13 cellular contexts compared by ENCODE assay signal in the genomic region with DNA sequence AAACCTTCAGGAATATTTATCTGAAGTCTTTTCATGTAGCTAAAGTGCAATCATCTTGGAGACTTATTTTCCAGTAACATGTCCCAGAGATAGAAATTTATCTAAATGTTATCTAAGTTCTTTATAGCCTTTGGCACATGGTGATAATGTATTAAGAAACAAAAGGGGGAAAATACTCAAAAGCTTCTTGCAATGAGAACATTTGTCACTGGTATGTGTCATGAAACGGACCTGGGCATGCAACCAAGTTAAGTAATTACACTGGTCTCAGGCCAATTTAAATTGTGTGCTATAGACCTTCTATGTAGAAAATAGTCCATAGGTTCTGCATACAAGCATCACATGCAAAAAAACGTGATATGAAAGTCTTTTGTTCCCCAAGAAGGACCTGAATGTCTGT.
DNase-seq lines count a peak whose midpoint lies in the region; ATAC-seq and TF ChIP-seq lines count a peak whose summit lies in the region.
"Had no signal": no experiment of that assay in that cellular context is flagged by ENCODE, and none has a peak within 500 bp of the region (broad histone marks: within the 10 kb centered on the region; RNA-seq: fewer than 3 reads in every experiment).

No MANE protein-coding gene starts in this region.

- H3K4me2 ChIP-seq in PC-3 (ENCODE audit: low read length), result no peak overlapping the region

- no peaks in the 10 kb centered on the region for H3K27me3 ChIP-seq in PC-3 (ENCODE audit: low read length)
- H3K27me3 ChIP-seq: Peyer's patch had no signal

- DNase-seq in NCI-H2196 (lab: John Stamatoyannopoulos, UW; ENCODE audit: unreplicated experiment), result peak; percentile 48
- no peak for DNase-seq in NCI-H2196 treated with DMSO at 0.1 percent for 48 hours (lab: John Stamatoyannopoulos, UW; ENCODE audit: unreplicated experiment)
- peak; percentile 71 for DNase-seq in PC-3
- peak; percentile 62 for DNase-seq in fibroblast of peridontal ligament (ENCODE audit: extremely low read depth)
- DNase-seq in superior temporal gyrus (ENCODE audit: extremely low spot score), result peak; percentile 39
- DNase-seq in KBM-7, result no peak
- DNase-seq: midbrain, occipital lobe, Peyer's patch, T-helper 2 cell, trophoblast cell had no signal

- H3K27ac ChIP-seq in PC-3 (ENCODE audit: low read length), result no peak overlapping the region
- H3K27ac ChIP-seq: Peyer's patch had no signal

- H3K4me3 ChIP-seq in PC-3 (ENCODE audit: low read length), result no peak overlapping the region
- H3K4me3 ChIP-seq: Peyer's patch had no signal

- no peaks in the 10 kb centered on the region for H4K20me1 ChIP-seq in PC-3 (ENCODE audit: low read length)

- H3K9me2 ChIP-seq in PC-3 (replicated peaks; ENCODE audit: low read length), result no peaks in the 10 kb centered on the region

- H3K79me2 ChIP-seq in PC-3 (ENCODE audit: low read length), result no peaks in the 10 kb centered on the region

- H3K9ac ChIP-seq in PC-3 (ENCODE audit: low read length), result no peak overlapping the region

- no peak overlapping the region for H2AFZ ChIP-seq in PC-3 (ENCODE audit: low read length)

- in situ Hi-C loops in KBM-7 (cut with MboI; ENCODE audit: low pct_unique_long_range_greater_than_20kb, low sequenced_read_pairs), result no loop called here

- POLR2A ChIA-PET in PC-3 (lab: Charles Lee; ENCODE audit: unreplicated experiment), result no interaction called here

- H3K9me3 ChIP-seq in PC-3 (ENCODE audit: low read length), result no peaks in the 10 kb centered on the region
- H3K9me3 ChIP-seq: Peyer's patch had no signal

- no peaks in the 10 kb centered on the region for H3K36me3 ChIP-seq in PC-3 (ENCODE audit: low read depth, low read length)
- H3K36me3 ChIP-seq: Peyer's patch had no signal

- H3F3A ChIP-seq in PC-3 (ENCODE audit: low read length, unreplicated experiment), result no peaks in the 10 kb centered on the region

- intact Hi-C loops in PC-3 (cut with micrococcal nuclease), result no loop called here

- BruUV-seq in PC-3 (replicated peaks; lab: Mats Ljungman, UMichigan), result no TSS peak

- H3K4me1 ChIP-seq in PC-3 (ENCODE audit: insufficient read depth, low read length), result peaks cover 22% of the 10 kb centered on the region
- H3K4me1 ChIP-seq: Peyer's patch had no signal

- CTCF ChIA-PET in PC-3 (lab: Charles Lee), result no interaction called here

- TF ChIP-seq CTCF in PC-3 (conservative IDR thresholded peaks at IDR 0.05; ENCODE audit: low read depth, low read length), result no peak

- ATAC-seq in PC-3 (peak; percentile 58), GM18867 (IDR thresholded peaks at IDR 0.05; ENCODE audit: unreplicated experiment) (no peak), HG03139 (IDR thresholded peaks at IDR 0.05; ENCODE audit: unreplicated experiment) (no peak)

Comparison
In these comparisons a context has a peak if more than half of its experiments do, and no peak if none do; other contexts are left out.
1. DNase-seq: peak in NCI-H2196 (single experiment), PC-3 (single experiment), fibroblast of peridontal ligament (single experiment) and superior temporal gyrus (single experiment); none in NCI-H2196 treated with DMSO at 0.1 percent for 48 hours (single experiment) and KBM-7 (single experiment).